In genomic region chr11:35943761-35944502, GRCh38 we compare ENCODE assay signal across 8 cellular contexts. TPM values are rescaled to one million over a fixed set of nuclear protein-coding genes. Genes with fewer than 3 reads are reported as not detected.
DNase-seq lines count a peak whose midpoint lies in the region; ATAC-seq, FAIRE-seq and TF ChIP-seq lines count a peak whose summit lies in the region.

LDLRAD3 (plus strand) TSS chr11:35944062; CDS start chr11:35944099, 37 bp downstream.

- FAIRE-seq in GM12878 (lab: Jason Lieb, UNC) = no peak

- peak; percentile 55; the same call in 1 of the 2 replicates for TF ChIP-seq POLR2A in GM12878 (IDR thresholded peaks at IDR 0.05; ENCODE audit: low read depth, low read length)

- peaks cover 0 to 10% of the 10 kb centered on the region in 2 experiments; a peak in 1 of 4 replicates for H3K27me3 ChIP-seq in GM12878 (replicated peaks in 1 of 2; ENCODE audit: control insufficient read depth in 2 of 2, insufficient read depth in 2 of 2, low read length in 1 of 2)

- peak within 1 kb of the TSS; percentile 62 for H2AFZ ChIP-seq in GM12878 (ENCODE audit: control insufficient read depth, low read depth, low read length)

- intact Hi-C loops in GM12878 (cut with micrococcal nuclease; ENCODE audit: unreplicated experiment) = loop anchor here (10.0 kb wide), 1 partner anchor 329 kb away; the partner anchor contains the start of gene FJX1

- H3K9ac ChIP-seq in GM12878 (ENCODE audit: control insufficient read depth, insufficient read depth, low read length) = peak within 1 kb of the TSS; percentile 51; the same call in 1 of the 2 replicates

- TF ChIP-seq EP300 in GM12878 (IDR thresholded peaks at IDR 0.05; ENCODE audit: borderline replicate concordance in 1 of 2, control insufficient read depth in 1 of 2, low read depth in 2 of 2, low read length in 2 of 2) = no peak

- H3K27ac ChIP-seq in GM12878 (ENCODE audit: control insufficient read depth, insufficient read depth) = no peak within 1 kb of the TSS

- RAD21 ChIA-PET in GM12878 (lab: Charles Lee; ENCODE audit: unreplicated experiment) = interaction anchor here (1.0 to 1.4 kb wide), 3 partner anchors 24 to 122 kb away, joined by 3 to 9 read pairs (median 3); no protein-coding TSS in a partner anchor

- WGBS in GM12878 (ENCODE audit: insufficient coverage, insufficient replicate concordance, low lambda C conversion rate, missing lambda C conversion rate) = 3% methylated on average over 23 of the region's 95 CpGs

- peak within 1 kb of the TSS; percentile 89 for H3K4me2 ChIP-seq in GM12878 (ENCODE audit: control insufficient read depth, insufficient read depth)

- H3K79me2 ChIP-seq in GM12878 (ENCODE audit: control insufficient read depth, insufficient read depth, low read length) = no peaks in the 10 kb centered on the region

- DNase-seq in DMS114 treated with DMSO at 0.1 percent for 48 hours (lab: John Stamatoyannopoulos, UW; ENCODE audit: unreplicated experiment) = peak; percentile 75
- peak; percentile 84 for DNase-seq in LHCN-M2 (ENCODE audit: low read depth)
- peak; percentile 6 for DNase-seq in SKM-1 (lab: John Stamatoyannopoulos, UW; ENCODE audit: unreplicated experiment)
- DNase-seq in GM12878 (ENCODE audit: low read depth, low spot score) = no peak
- DNase-seq in hippocampal formation (lab: John Stamatoyannopoulos, UW) = peak; percentile 40 to 72
- peak; percentile 40 for DNase-seq in pulmonary artery endothelial cell (ENCODE audit: low read depth, low spot score)

- POLR2A ChIA-PET in GM12878 (lab: Charles Lee) = no interaction called here

- H3K4me1 ChIP-seq in GM12878 (ENCODE audit: control insufficient read depth, insufficient read depth, low read length) = peaks cover 5% of the 10 kb centered on the region; the same call in 1 of the 2 replicates

- ATAC-seq in GM21717 (IDR thresholded peaks at IDR 0.05; ENCODE audit: unreplicated experiment) = peak; percentile 53
- ATAC-seq in GM12878 = peak; percentile 86
- ATAC-seq in HG03108 (IDR thresholded peaks at IDR 0.05; ENCODE audit: unreplicated experiment) = no peak

- no peaks in the 10 kb centered on the region for H4K20me1 ChIP-seq in GM12878 (ENCODE audit: control insufficient read depth, insufficient read depth)

- in situ Hi-C loops in GM12878 (cut with MboI) = no loop called here

- CTCF ChIA-PET in GM12878 (lab: Yijun Ruan, JAX) = interaction anchor here (1.1 to 1.5 kb wide), 3 partner anchors 20 to 122 kb away, joined by 3 read pairs; no protein-coding TSS in a partner anchor

- H3K4me3 ChIP-seq in GM12878 = peak within 1 kb of the TSS; percentile 71; the same call in 1 of the 2 replicates

- no peak for TF ChIP-seq CTCF in GM12878 (IDR thresholded peaks at IDR 0.05 in 2 of 3, conservative IDR thresholded peaks at IDR 0.05 in 1 of 3; ENCODE audit: control insufficient read depth in 2 of 3, extremely low read depth in 1 of 3, insufficient read depth in 1 of 3, low read depth in 3 of 3, low read length in 3 of 3)

- H3K9me3 ChIP-seq in GM12878 (replicated peaks; ENCODE audit: control insufficient read depth, insufficient read depth, low read length) = no peaks in the 10 kb centered on the region

- SMC1A ChIA-PET in GM12878 (lab: Charles Lee; ENCODE audit: uncharacterized antibody, unreplicated experiment) = interaction anchor here (0.6 kb wide), 1 partner anchor 96 kb away, joined by 3 read pairs; no protein-coding TSS in a partner anchor

- no peaks in the 10 kb centered on the region for H3K36me3 ChIP-seq in GM12878 (ENCODE audit: control insufficient read depth in 2 of 2, insufficient read depth in 2 of 2, low read length in 1 of 2)

- no peak for TF ChIP-seq RAD21 in GM12878 (IDR thresholded peaks at IDR 0.05; ENCODE audit: insufficient read depth, low read depth, low read length)

- BruUV-seq in GM12878 (replicated peaks; lab: Mats Ljungman, UMichigan) = no TSS peak

TF ChIP-seq in GM12878, 131 proteins besides CTCF, POLR2A, EP300 and RAD21:
- TF ChIP-seq STAT3 (IDR thresholded peaks at IDR 0.05; ENCODE audit: low read depth, low read length) (no peak), CREB1 (IDR thresholded peaks at IDR 0.05; ENCODE audit: low read depth) (0 out of 2 replicates have a peak, but pooled peaks have one; percentile 11), EGR1 (IDR thresholded peaks at IDR 0.05; ENCODE audit: borderline replicate concordance in 1 of 2, low read depth in 2 of 2, low read length in 2 of 2) (peak in 1 of 2 experiments; percentile 85; a peak in 1 of 3 replicates), RCOR1 (conservative IDR thresholded peaks at IDR 0.05; ENCODE audit: low read depth, low read length) (no peak), ASH2L (IDR thresholded peaks at IDR 0.05; ENCODE audit: borderline replicate concordance, low read depth) (no peak)
- TF ChIP-seq, protein P1, sequence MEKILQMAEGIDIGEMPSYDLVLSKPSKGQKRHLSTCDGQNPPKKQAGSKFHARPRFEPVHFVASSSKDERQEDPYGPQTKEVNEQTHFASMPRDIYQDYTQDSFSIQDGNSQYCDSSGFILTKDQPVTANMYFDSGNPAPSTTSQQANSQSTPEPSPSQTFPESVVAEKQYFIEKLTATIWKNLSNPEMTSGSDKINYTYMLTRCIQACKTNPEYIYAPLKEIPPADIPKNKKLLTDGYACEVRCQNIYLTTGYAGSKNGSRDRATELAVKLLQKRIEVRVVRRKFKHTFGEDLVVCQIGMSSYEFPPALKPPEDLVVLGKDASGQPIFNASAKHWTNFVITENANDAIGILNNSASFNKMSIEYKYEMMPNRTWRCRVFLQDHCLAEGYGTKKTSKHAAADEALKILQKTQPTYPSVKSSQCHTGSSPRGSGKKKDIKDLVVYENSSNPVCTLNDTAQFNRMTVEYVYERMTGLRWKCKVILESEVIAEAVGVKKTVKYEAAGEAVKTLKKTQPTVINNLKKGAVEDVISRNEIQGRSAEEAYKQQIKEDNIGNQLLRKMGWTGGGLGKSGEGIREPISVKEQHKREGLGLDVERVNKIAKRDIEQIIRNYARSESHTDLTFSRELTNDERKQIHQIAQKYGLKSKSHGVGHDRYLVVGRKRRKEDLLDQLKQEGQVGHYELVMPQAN (conservative IDR thresholded peaks at IDR 0.05) = 0 out of 2 replicates have a peak, but pooled peaks have one; percentile 23

RNA-seq across cellular contexts. Expression of gene LDLRAD3, which starts in this region (rescaled TPM):
- total RNA-seq in LHCN-M2 (2014; rRNA removed) (30.8 and 44.3 TPM in 2 replicates), GM12878 (2014; rRNA removed) (8.8 and 9.3 TPM in 2 replicates), GM12878 (2014; rRNA removed; fragmentation: Illumina TruSeq; extraction: Trizol) (7.9 and 8.0 TPM in 2 replicates), GM12878 (2021) (15.4 and 16.5 TPM in 2 replicates), pulmonary artery endothelial cell (8.8 and 9.5 TPM in 2 replicates)
- 9.1 TPM for polyA plus RNA-seq in LHCN-M2 (2012)
- 23.5 and 23.7 TPM in 2 replicates for total RNA-seq in GM12878 (2013; cell fraction: nucleolus; rRNA removed)
- 0.22 TPM for polyA plus RNA-seq in GM12878 (2011; ENCODE audit: low read depth)
- polyA plus RNA-seq in GM12878 (2011; rRNA removed) (1.3 and 2.7 TPM in 2 replicates), GM12878 (2014; fragmentation: Illumina TruSeq; extraction: Trizol) (14.3 and 17.2 TPM in 2 replicates), GM12878 (2014; fragmentation: Nextera tagmentation; extraction: Ambion mirVana) (1 to 10 TPM; 2.5 to 3.1 TPM), GM12878 (2014; rRNA removed) (12.0 and 14.1 TPM in 2 replicates), GM12878 (2016; fragmentation: Nextera tagmentation; extraction: Ambion mirVana) (10 to 100 TPM; 13.0 to 14.5 TPM)
- polyA plus RNA-seq in GM12878 (2011; cell fraction: cytosol; rRNA removed) = 2.6 TPM in 2 replicates
- 1.9 and 2.9 TPM in 2 replicates for polyA plus RNA-seq in GM12878 (2011; cell fraction: nucleus; rRNA removed)
- polyA plus RNA-seq in GM12878 (2012) = 0.65 and 0.80 TPM in 2 replicates
- 1.8 and 3.3 TPM in 2 replicates for polyA minus RNA-seq in GM12878 (2011; rRNA and poly(A)+ RNA removed)
- polyA minus RNA-seq in GM12878 (2011; cell fraction: cytosol; rRNA and poly(A)+ RNA removed) = 2.5 and 4.4 TPM in 2 replicates
- 1.5 and 2.6 TPM in 2 replicates for polyA minus RNA-seq in GM12878 (2011; cell fraction: nucleus; rRNA and poly(A)+ RNA removed)
